ENCODE assay signal across 8 cellular contexts in the genomic region with DNA sequence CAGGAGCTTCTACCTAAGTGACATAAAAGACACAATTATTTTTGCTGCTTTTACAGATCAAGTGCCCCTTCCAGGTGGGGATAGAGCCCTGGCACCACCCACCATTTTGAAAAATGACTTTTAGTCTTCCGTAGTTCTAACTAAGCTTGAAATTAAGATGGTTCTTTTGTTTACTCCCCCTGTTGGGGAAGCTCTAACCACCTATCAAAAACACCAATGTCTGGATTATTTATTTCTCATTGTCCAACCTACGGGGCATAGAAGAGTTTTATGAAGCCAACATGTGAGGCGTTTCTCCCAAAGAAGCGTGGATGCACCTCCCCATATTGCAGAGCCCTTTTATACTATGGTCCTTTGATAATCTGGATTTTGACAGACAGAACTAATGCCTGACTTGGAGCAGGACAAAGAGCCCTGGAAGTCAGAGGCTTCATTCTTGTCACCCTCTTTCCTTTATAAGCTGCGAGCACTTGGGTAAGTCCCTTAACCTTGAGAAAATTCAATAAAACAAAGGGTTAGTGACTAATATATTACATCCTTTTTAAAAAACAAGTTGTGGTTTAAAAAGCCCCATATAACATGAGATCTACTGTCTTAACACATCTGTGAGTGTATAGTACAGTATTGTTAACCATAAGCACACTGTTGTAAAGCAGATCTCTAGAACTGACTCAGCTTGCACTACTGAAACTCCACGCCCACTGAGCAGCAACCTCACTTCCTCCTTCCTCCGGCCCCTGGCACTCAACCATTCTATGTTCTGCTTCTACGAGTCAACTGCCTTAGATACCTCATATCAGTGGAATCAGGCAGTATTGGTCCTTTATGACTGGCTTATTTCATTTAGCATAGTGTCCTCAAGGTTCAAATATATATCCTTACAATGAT.
DNase-seq lines count a peak whose midpoint lies in the region; ATAC-seq lines count a peak whose summit lies in the region.

No MANE protein-coding gene starts in this region.

- H3K27me3 ChIP-seq in esophagus (ENCODE audit: control insufficient read depth in 1 of 2, insufficient read depth in 2 of 2, low read length in 2 of 2), result no peaks in the 10 kb centered on the region

- H3K4me3 ChIP-seq in esophagus (ENCODE audit: low read depth in 1 of 2, low read length in 2 of 2), result no peak overlapping the region

- H3K27ac ChIP-seq in esophagus (ENCODE audit: low read depth in 2 of 2, low read length in 1 of 2), result peak overlapping the region; percentile 62 to 77

- peaks cover 11 to 19% of the 10 kb centered on the region in 2 donors for H3K4me1 ChIP-seq in esophagus (ENCODE audit: control insufficient read depth in 2 of 2, insufficient read depth in 2 of 2, low read length in 1 of 2)

- ATAC-seq in GM21447 (IDR thresholded peaks at IDR 0.05; ENCODE audit: unreplicated experiment), result peak; percentile 97

- no peaks in the 10 kb centered on the region for H3K36me3 ChIP-seq in esophagus (ENCODE audit: control insufficient read depth in 2 of 2, insufficient read depth in 2 of 2, low read length in 1 of 2)

- H3K9me3 ChIP-seq in esophagus (ENCODE audit: control insufficient read depth in 2 of 2, insufficient read depth in 1 of 2, low read depth in 1 of 2, low read length in 1 of 2), result no peaks in the 10 kb centered on the region

- WGBS in esophagus, 2 donors, result 60 to 63% methylated on average over 8 of the region's 8 CpGs

- DNase-seq in Caki2 (ENCODE audit: low read depth), result peak; percentile 16
- DNase-seq in HUDEP-2 (lab: John Stamatoyannopoulos, UW; ENCODE audit: unreplicated experiment in 76 of 76), result peak in 47 of 76 experiments; percentile 4 to 61 (median 26)
- peak; percentile 91 for DNase-seq in activated CD4-positive, alpha-beta T cell treated with anti-CD3 and anti-CD28 coated beads for 48 hours
- peak; percentile 57 for DNase-seq in stimulated activated CD8-positive, alpha-beta memory T cell treated with anti-CD3 and anti-CD28 coated beads, Interleukin-12 subunit alpha, Interleukin-12 subunit beta, amount 100 ng/mL, for 24 hours (ENCODE audit: extremely low read depth)
- no peak for DNase-seq in HPDE6-E6E7 (ENCODE audit: extremely low spot score)
- DNase-seq in cerebellar nuclear complex (lab: John Stamatoyannopoulos, UW), result no peak

- in situ Hi-C loops in Caki2 (cut with HindIII; ENCODE audit: low pct_unique_long_range_greater_than_20kb, low sequenced_read_pairs), result no loop called here

Comparison
In these comparisons a context has a peak if more than half of its experiments do, and no peak if none do; other contexts are left out.
1. DNase-seq: peak in Caki2 (single experiment), HUDEP-2 (47 of 76), activated CD4-positive, alpha-beta T cell treated with anti-CD3 and anti-CD28 coated beads for 48 hours (single experiment) and stimulated activated CD8-positive, alpha-beta memory T cell treated with anti-CD3 and anti-CD28 coated beads, Interleukin-12 subunit alpha, Interleukin-12 subunit beta, amount 100 ng/mL, for 24 hours (single experiment); none in HPDE6-E6E7 (single experiment) and cerebellar nuclear complex (0 of 2).